1 cellular context compared by ENCODE assay signal in the genomic region with DNA sequence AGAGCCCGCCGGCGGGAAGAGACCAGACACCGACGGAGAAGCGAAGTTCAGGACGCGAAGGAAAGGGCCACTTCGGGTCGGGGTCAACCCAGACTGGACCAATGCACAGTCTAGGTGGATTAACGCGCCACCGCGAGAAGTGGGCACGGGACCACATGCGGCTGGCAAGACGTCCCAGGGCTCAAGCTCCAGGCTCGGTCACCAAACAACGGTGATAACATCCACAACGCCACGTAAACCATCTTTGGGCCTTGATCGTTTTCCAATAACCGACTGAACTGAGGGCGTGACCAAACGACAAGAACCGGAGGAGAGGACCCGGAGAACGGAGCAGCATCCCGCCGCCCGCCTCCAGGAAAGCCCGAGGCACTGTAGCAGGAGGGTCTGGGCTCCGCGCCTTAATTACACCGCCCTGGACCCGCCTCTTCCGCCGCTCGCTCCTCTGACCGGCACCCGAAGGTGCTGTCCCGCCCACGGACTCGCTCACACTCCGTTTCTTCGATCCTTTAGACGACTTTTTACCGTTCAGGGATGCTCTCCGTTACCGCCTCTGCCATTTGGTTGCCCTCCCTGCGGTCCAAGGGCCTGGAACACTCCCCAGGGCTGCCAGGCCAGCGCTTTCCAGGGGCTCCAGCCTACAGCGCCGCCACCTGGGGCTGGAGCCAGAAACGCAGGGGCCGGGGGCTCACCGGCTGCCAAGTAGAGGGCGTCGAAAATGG.
TF ChIP-seq lines count a peak whose summit lies in the region.

No MANE protein-coding gene starts in this region.

TF ChIP-seq in GM12878, 131 proteins besides CTCF, POLR2A, EP300 and RAD21 (continued from another document):
- TF ChIP-seq, protein P1, sequence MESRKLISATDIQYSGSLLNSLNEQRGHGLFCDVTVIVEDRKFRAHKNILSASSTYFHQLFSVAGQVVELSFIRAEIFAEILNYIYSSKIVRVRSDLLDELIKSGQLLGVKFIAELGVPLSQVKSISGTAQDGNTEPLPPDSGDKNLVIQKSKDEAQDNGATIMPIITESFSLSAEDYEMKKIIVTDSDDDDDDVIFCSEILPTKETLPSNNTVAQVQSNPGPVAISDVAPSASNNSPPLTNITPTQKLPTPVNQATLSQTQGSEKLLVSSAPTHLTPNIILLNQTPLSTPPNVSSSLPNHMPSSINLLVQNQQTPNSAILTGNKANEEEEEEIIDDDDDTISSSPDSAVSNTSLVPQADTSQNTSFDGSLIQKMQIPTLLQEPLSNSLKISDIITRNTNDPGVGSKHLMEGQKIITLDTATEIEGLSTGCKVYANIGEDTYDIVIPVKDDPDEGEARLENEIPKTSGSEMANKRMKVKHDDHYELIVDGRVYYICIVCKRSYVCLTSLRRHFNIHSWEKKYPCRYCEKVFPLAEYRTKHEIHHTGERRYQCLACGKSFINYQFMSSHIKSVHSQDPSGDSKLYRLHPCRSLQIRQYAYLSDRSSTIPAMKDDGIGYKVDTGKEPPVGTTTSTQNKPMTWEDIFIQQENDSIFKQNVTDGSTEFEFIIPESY (IDR thresholded peaks at IDR 0.05), result no peak
- TF ChIP-seq NR2F1 (conservative IDR thresholded peaks at IDR 0.05), result 0 out of 2 replicates have a peak, but pooled peaks have one; percentile 20
- TF ChIP-seq ZNF217 (IDR thresholded peaks at IDR 0.05), result 0 out of 2 replicates have a peak, but pooled peaks have one; percentile 32
- TF ChIP-seq IKZF2 (IDR thresholded peaks at IDR 0.05), result peak; percentile 39 to 48; a peak in 2 of 4 replicates
- TF ChIP-seq, protein P2, sequence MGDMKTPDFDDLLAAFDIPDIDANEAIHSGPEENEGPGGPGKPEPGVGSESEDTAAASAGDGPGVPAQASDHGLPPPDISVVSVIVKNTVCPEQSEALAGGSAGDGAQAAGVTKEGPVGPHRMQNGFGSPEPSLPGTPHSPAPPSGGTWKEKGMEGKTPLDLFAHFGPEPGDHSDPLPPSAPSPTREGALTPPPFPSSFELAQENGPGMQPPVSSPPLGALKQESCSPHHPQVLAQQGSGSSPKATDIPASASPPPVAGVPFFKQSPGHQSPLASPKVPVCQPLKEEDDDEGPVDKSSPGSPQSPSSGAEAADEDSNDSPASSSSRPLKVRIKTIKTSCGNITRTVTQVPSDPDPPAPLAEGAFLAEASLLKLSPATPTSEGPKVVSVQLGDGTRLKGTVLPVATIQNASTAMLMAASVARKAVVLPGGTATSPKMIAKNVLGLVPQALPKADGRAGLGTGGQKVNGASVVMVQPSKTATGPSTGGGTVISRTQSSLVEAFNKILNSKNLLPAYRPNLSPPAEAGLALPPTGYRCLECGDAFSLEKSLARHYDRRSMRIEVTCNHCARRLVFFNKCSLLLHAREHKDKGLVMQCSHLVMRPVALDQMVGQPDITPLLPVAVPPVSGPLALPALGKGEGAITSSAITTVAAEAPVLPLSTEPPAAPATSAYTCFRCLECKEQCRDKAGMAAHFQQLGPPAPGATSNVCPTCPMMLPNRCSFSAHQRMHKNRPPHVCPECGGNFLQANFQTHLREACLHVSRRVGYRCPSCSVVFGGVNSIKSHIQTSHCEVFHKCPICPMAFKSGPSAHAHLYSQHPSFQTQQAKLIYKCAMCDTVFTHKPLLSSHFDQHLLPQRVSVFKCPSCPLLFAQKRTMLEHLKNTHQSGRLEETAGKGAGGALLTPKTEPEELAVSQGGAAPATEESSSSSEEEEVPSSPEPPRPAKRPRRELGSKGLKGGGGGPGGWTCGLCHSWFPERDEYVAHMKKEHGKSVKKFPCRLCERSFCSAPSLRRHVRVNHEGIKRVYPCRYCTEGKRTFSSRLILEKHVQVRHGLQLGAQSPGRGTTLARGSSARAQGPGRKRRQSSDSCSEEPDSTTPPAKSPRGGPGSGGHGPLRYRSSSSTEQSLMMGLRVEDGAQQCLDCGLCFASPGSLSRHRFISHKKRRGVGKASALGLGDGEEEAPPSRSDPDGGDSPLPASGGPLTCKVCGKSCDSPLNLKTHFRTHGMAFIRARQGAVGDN (IDR thresholded peaks at IDR 0.05), result peak; percentile 28; the same call in 1 of the 2 replicates
- TF ChIP-seq MYC (IDR thresholded peaks at IDR 0.05; ENCODE audit: insufficient read depth, insufficient read length, insufficient replicate concordance, low read length, severe bottlenecking), result no peak
- TF ChIP-seq, protein P3, sequence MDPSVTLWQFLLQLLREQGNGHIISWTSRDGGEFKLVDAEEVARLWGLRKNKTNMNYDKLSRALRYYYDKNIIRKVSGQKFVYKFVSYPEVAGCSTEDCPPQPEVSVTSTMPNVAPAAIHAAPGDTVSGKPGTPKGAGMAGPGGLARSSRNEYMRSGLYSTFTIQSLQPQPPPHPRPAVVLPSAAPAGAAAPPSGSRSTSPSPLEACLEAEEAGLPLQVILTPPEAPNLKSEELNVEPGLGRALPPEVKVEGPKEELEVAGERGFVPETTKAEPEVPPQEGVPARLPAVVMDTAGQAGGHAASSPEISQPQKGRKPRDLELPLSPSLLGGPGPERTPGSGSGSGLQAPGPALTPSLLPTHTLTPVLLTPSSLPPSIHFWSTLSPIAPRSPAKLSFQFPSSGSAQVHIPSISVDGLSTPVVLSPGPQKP (IDR thresholded peaks at IDR 0.05; ENCODE audit: low read depth, low read length), result no peak
- TF ChIP-seq ZBED1 (IDR thresholded peaks at IDR 0.05; ENCODE audit: borderline replicate concordance), result no peak
- TF ChIP-seq WRNIP1 (IDR thresholded peaks at IDR 0.05; ENCODE audit: borderline replicate concordance, low read depth, low read length), result no peak
- TF ChIP-seq ZNF24 (IDR thresholded peaks at IDR 0.05), result no peak
- TF ChIP-seq CHD2 (IDR thresholded peaks at IDR 0.05; ENCODE audit: borderline replicate concordance, low read depth, low read length), result peak; percentile 49; the same call in 1 of the 2 replicates
- TF ChIP-seq SMARCA5 (IDR thresholded peaks at IDR 0.05), result peak; percentile 86; the same call in 1 of the 2 replicates
- no peak for TF ChIP-seq IRF4 (IDR thresholded peaks at IDR 0.05; ENCODE audit: low read depth, low read length)
- no peak for TF ChIP-seq ETV6 (conservative IDR thresholded peaks at IDR 0.05 in 1 of 2, IDR thresholded peaks at IDR 0.05 in 1 of 2; ENCODE audit: borderline replicate concordance in 1 of 2, low read depth in 1 of 2)
- TF ChIP-seq, protein P4, sequence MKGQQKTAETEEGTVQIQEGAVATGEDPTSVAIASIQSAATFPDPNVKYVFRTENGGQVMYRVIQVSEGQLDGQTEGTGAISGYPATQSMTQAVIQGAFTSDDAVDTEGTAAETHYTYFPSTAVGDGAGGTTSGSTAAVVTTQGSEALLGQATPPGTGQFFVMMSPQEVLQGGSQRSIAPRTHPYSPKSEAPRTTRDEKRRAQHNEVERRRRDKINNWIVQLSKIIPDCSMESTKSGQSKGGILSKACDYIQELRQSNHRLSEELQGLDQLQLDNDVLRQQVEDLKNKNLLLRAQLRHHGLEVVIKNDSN (IDR thresholded peaks at IDR 0.05; ENCODE audit: borderline replicate concordance, extremely low read length, insufficient read depth, low read depth, low read length), result no peak
- no peak for TF ChIP-seq CHD1 (IDR thresholded peaks at IDR 0.05; ENCODE audit: low read depth, low read length)
- TF ChIP-seq NFXL1 (IDR thresholded peaks at IDR 0.05; ENCODE audit: borderline replicate concordance), result no peak
- peak; percentile 93 for TF ChIP-seq ZSCAN29 (IDR thresholded peaks at IDR 0.05)
- TF ChIP-seq POLR2AphosphoS5 (IDR thresholded peaks at IDR 0.05; ENCODE audit: low read length), result peak; percentile 68
- no peak for TF ChIP-seq SUPT20H (IDR thresholded peaks at IDR 0.05; ENCODE audit: borderline replicate concordance, control insufficient read depth, low read depth, low read length)
- TF ChIP-seq FOXM1 (IDR thresholded peaks at IDR 0.05; ENCODE audit: low read depth, low read length), result no peak
- TF ChIP-seq STAT3 (IDR thresholded peaks at IDR 0.05; ENCODE audit: low read depth, low read length), result no peak
- 0 out of 2 replicates have a peak, but pooled peaks have one; percentile 2 for TF ChIP-seq TCF12 (IDR thresholded peaks at IDR 0.05; ENCODE audit: low read depth, low read length)
- TF ChIP-seq, protein P5, sequence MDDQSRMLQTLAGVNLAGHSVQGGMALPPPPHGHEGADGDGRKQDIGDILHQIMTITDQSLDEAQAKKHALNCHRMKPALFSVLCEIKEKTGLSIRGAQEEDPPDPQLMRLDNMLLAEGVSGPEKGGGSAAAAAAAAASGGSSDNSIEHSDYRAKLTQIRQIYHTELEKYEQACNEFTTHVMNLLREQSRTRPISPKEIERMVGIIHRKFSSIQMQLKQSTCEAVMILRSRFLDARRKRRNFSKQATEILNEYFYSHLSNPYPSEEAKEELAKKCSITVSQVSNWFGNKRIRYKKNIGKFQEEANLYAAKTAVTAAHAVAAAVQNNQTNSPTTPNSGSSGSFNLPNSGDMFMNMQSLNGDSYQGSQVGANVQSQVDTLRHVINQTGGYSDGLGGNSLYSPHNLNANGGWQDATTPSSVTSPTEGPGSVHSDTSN (IDR thresholded peaks at IDR 0.05; ENCODE audit: insufficient replicate concordance, low read depth, low read length), result peak; percentile 26
- no peak for TF ChIP-seq SUZ12 (IDR thresholded peaks at IDR 0.05; ENCODE audit: unreplicated experiment)
- 0 out of 2 replicates have a peak, but pooled peaks have one; percentile 39 for TF ChIP-seq YY1 (IDR thresholded peaks at IDR 0.05; ENCODE audit: low read depth, low read length)
- no peak for TF ChIP-seq ASH2L (IDR thresholded peaks at IDR 0.05; ENCODE audit: borderline replicate concordance, low read depth)
- 0 out of 2 replicates have a peak, but pooled peaks have one; percentile 29 for TF ChIP-seq MTA2 (IDR thresholded peaks at IDR 0.05; ENCODE audit: low read depth)
- TF ChIP-seq, protein P6, sequence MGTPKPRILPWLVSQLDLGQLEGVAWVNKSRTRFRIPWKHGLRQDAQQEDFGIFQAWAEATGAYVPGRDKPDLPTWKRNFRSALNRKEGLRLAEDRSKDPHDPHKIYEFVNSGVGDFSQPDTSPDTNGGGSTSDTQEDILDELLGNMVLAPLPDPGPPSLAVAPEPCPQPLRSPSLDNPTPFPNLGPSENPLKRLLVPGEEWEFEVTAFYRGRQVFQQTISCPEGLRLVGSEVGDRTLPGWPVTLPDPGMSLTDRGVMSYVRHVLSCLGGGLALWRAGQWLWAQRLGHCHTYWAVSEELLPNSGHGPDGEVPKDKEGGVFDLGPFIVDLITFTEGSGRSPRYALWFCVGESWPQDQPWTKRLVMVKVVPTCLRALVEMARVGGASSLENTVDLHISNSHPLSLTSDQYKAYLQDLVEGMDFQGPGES (IDR thresholded peaks at IDR 0.05), result no peak
- no peak for TF ChIP-seq SP1 (IDR thresholded peaks at IDR 0.05; ENCODE audit: low read depth, low read length)
- no peak for TF ChIP-seq KDM1A (IDR thresholded peaks at IDR 0.05; ENCODE audit: borderline replicate concordance)
- no peak; the same call in 1 of the 2 replicates for TF ChIP-seq HCFC1 (IDR thresholded peaks at IDR 0.05; ENCODE audit: low read length)
- TF ChIP-seq, protein P7, sequence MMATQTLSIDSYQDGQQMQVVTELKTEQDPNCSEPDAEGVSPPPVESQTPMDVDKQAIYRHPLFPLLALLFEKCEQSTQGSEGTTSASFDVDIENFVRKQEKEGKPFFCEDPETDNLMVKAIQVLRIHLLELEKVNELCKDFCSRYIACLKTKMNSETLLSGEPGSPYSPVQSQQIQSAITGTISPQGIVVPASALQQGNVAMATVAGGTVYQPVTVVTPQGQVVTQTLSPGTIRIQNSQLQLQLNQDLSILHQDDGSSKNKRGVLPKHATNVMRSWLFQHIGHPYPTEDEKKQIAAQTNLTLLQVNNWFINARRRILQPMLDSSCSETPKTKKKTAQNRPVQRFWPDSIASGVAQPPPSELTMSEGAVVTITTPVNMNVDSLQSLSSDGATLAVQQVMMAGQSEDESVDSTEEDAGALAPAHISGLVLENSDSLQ (IDR thresholded peaks at IDR 0.05), result peak; percentile 81
- TF ChIP-seq NR2C1 (IDR thresholded peaks at IDR 0.05), result no peak
- TF ChIP-seq IKZF1 (conservative IDR thresholded peaks at IDR 0.05), result peak; percentile 65
- TF ChIP-seq RUNX3 (IDR thresholded peaks at IDR 0.05; ENCODE audit: low read length), result no peak
- TF ChIP-seq CBFB (IDR thresholded peaks at IDR 0.05; ENCODE audit: low read depth), result peak; percentile 11; the same call in 1 of the 2 replicates
- TF ChIP-seq KAT2A (conservative IDR thresholded peaks at IDR 0.05; ENCODE audit: control insufficient read depth, low read depth, low read length), result no peak
- no peak for TF ChIP-seq POLR2AphosphoS2 (IDR thresholded peaks at IDR 0.05; ENCODE audit: low read depth, low read length)
- TF ChIP-seq, protein P8, sequence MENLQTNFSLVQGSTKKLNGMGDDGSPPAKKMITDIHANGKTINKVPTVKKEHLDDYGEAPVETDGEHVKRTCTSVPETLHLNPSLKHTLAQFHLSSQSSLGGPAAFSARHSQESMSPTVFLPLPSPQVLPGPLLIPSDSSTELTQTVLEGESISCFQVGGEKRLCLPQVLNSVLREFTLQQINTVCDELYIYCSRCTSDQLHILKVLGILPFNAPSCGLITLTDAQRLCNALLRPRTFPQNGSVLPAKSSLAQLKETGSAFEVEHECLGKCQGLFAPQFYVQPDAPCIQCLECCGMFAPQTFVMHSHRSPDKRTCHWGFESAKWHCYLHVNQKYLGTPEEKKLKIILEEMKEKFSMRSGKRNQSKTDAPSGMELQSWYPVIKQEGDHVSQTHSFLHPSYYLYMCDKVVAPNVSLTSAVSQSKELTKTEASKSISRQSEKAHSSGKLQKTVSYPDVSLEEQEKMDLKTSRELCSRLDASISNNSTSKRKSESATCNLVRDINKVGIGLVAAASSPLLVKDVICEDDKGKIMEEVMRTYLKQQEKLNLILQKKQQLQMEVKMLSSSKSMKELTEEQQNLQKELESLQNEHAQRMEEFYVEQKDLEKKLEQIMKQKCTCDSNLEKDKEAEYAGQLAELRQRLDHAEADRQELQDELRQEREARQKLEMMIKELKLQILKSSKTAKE (IDR thresholded peaks at IDR 0.05; ENCODE audit: low read depth, poor library complexity, severe bottlenecking), result no peak
- no peak for TF ChIP-seq JUND (IDR thresholded peaks at IDR 0.05; ENCODE audit: low read depth, low read length)
- peak; percentile 53; the same call in 1 of the 3 replicates for TF ChIP-seq POU2F2 (IDR thresholded peaks at IDR 0.05; ENCODE audit: borderline replicate concordance, low read depth, low read length)
- TF ChIP-seq PAX8 (IDR thresholded peaks at IDR 0.05), result no peak
- no peak for TF ChIP-seq TBL1XR1 (IDR thresholded peaks at IDR 0.05; ENCODE audit: low read depth, low read length)
- no peak for TF ChIP-seq ESRRA (IDR thresholded peaks at IDR 0.05; ENCODE audit: low read length)
- TF ChIP-seq TARDBP (IDR thresholded peaks at IDR 0.05; ENCODE audit: borderline replicate concordance), result 0 out of 2 replicates have a peak, but pooled peaks have one; percentile 50
TF ChIP-seq in GM12878: peak in this region for 36.
